ENCODE assay signal across 1 cellular context in the genomic region with DNA sequence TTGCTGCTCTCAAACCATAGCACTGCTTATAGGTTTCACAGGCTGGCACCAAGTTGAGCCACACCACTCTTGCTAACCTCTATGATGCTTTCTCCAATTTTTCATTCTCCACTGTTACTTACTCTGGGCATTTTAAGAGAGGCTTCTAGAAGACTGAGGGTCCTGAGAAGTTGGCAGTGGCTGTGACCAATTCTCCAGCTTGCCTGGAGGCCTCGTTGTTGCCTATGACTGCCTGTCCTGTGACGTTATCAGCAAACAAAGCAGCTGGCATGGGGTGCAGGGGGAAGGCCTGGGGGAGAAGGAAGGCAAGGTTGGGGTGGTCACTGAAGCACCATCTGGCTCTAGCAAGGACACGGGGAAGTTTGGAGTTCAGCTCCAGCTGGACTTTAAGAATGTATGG.
TF ChIP-seq lines count a peak whose summit lies in the region.

No MANE protein-coding gene starts in this region.

TF ChIP-seq in H1, 55 proteins besides CTCF, POLR2A, EP300 and RAD21:
- TF ChIP-seq, protein P1, sequence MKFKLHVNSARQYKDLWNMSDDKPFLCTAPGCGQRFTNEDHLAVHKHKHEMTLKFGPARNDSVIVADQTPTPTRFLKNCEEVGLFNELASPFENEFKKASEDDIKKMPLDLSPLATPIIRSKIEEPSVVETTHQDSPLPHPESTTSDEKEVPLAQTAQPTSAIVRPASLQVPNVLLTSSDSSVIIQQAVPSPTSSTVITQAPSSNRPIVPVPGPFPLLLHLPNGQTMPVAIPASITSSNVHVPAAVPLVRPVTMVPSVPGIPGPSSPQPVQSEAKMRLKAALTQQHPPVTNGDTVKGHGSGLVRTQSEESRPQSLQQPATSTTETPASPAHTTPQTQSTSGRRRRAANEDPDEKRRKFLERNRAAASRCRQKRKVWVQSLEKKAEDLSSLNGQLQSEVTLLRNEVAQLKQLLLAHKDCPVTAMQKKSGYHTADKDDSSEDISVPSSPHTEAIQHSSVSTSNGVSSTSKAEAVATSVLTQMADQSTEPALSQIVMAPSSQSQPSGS (IDR thresholded peaks at IDR 0.05; ENCODE audit: low read length): no peak
- TF ChIP-seq SIX5 (IDR thresholded peaks at IDR 0.05; ENCODE audit: low read depth, low read length) (no peak), BACH1 (IDR thresholded peaks at IDR 0.05; ENCODE audit: low read length) (no peak), GTF2F1 (IDR thresholded peaks at IDR 0.05; ENCODE audit: borderline replicate concordance, low read depth, low read length) (no peak), ZNF274 (IDR thresholded peaks at IDR 0.05; ENCODE audit: borderline replicate concordance, extremely low read depth, low read length) (no peak), RXRA (IDR thresholded peaks at IDR 0.05; ENCODE audit: insufficient read depth, low read depth, low read length) (no peak), CTBP2 (IDR thresholded peaks at IDR 0.05; ENCODE audit: borderline replicate concordance, insufficient read depth, insufficient read length, low read length) (no peak)
